Comparison of ENCODE assay signal across 24 cellular contexts in the genomic region with DNA sequence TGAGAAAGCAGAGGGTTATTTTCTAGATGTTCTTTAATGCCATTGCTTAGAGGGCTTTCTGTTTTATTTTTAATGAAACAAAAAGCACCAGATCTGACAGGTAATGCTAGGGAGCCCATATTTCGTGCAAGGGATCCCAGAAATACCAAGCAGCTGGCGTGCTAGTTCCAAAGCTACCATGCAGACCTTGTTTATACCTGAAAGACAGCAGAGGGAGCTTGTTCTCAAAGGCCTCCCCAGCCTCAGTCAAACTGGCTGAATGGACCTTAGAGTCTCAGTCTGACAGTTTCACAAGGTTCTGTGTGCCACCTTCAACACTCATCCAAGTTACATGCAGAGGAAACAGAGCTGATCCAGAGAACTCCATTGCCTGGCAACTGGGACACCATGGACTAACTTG. TPM values are rescaled to one million over a fixed set of nuclear protein-coding genes. Genes with fewer than 3 reads are reported as not detected.
"Had no signal": no experiment of that assay in that cellular context is flagged by ENCODE, and none has a peak within 500 bp of the region (broad histone marks: within the 10 kb centered on the region; RNA-seq: fewer than 3 reads in every experiment).

No MANE protein-coding gene starts in this region.

- DNase-seq: activated B cell treated with CpG ODN at 0.5 μM for 24 hours; activated CD4-positive, alpha-beta T cell treated with anti-CD3 and anti-CD28 coated beads for 36 hours; activated CD4-positive, alpha-beta T cell treated with anti-CD3 and anti-CD28 coated beads, Interleukin-2, amount 50 U/mL, for 4 hours; activated CD8-positive, alpha-beta memory T cell treated with anti-CD3 and anti-CD28 coated beads, Interleukin-2, amount 50 U/mL, for 48 hours; activated naive CD4-positive, alpha-beta T cell treated with Interleukin-2 at 50 U/mL for 16 hours; activated naive CD8-positive, alpha-beta T cell treated with anti-CD3 and anti-CD28 coated beads, Interleukin-2, amount 10 ng/mL, durations not matched to agents 7 days and 5 days; activated T-cell treated with anti-CD3 and anti-CD28 coated beads, Interleukin-2, amount 50 U/mL, for 4 hours; amniotic stem cell; cerebellar nuclear complex; foreskin melanocyte; immature natural killer cell; left lung; natural killer cell; retina; stimulated activated CD4-positive, alpha-beta T cell treated with anti-CD3 and anti-CD28 coated beads, Interleukin-2, amount 100 ng/mL, for 48 hours; stimulated activated CD8-positive, alpha-beta memory T cell treated with anti-CD3 and anti-CD28 coated beads, Interleukin-4, amount 100 ng/mL, for 48 hours; stimulated activated naive CD4-positive, alpha-beta T cell; testis; uterus had no signal

- H3K9me3 ChIP-seq: breast epithelium, left lung, testis, uterus had no signal

- H3K4me3 ChIP-seq: breast epithelium, coronary artery, left lung, testis, uterus had no signal

- FAIRE-seq: endometrium, TTC549 had no signal

- ATAC-seq: activated CD4-positive, alpha-beta T cell treated with anti-CD3 and anti-CD28 coated beads for 36 hours; activated T-cell treated with anti-CD3 and anti-CD28 coated beads, Interleukin-2, amount 50 U/mL, for 4 hours; left lung; natural killer cell had no signal

- H3K4me1 ChIP-seq: breast epithelium, left lung, testis, uterus had no signal

- H3K36me3 ChIP-seq: breast epithelium, left lung, uterus had no signal

- H3K27ac ChIP-seq: breast epithelium, coronary artery, left lung, testis, uterus had no signal

- H3K27me3 ChIP-seq: breast epithelium, left lung, testis, uterus had no signal

RNA-seq across cellular contexts. Expression of a gene that starts 48.6 kb away (rescaled TPM):
- total RNA-seq: activated naive CD8-positive, alpha-beta T cell treated with anti-CD3 and anti-CD28 coated beads, Interleukin-2, amount 10 ng/mL, durations not matched to agents 7 days and 5 days; lung microvascular endothelial cell had no signal
- polyA plus RNA-seq: immature natural killer cell had no signal
